In genomic region chr10:73937333-73938020, GRCh38 we compare ENCODE assay signal across 14 cellular contexts. TPM values are rescaled to one million over a fixed set of nuclear protein-coding genes. Genes with fewer than 3 reads are reported as not detected.
A peak's percentile ranks its signal among the peaks of the same experiment; 100 is the strongest.
DNase-seq lines count a peak whose midpoint lies in the region; FAIRE-seq and TF ChIP-seq lines count a peak whose summit lies in the region.
"Had no signal": no experiment of that assay in that cellular context is flagged by ENCODE, and none has a peak within 500 bp of the region (broad histone marks: within the 10 kb centered on the region; RNA-seq: fewer than 3 reads in every experiment).

No MANE protein-coding gene starts in this region.

- H3K4me1 Mint-ChIP-seq in dendritic cell treated with granulocyte-macrophage colony-stimulating factor and Interleukin-4, amounts not matched to agents 40 ng/mL and 50 ng/mL, for 4 days (ENCODE audit: low read depth), result peaks cover 35% of the 10 kb centered on the region

- no peaks in the 10 kb centered on the region for H3F3A ChIP-seq in Loucy (ENCODE audit: low read depth)

- 71 to 85% (median 80%) methylated on average over 4 of the region's 4 CpGs for WGBS in stomach, 5 donors

- dilution Hi-C loops in keratinocyte (cut with MboI; ENCODE audit: extremely low pct_ligation_motif_present, low sequenced_read_pairs), result no loop called here

- H2AFZ ChIP-seq in Loucy (ENCODE audit: low read length) (peak overlapping the region; percentile 12; the same call in 1 of the 2 replicates), keratinocyte (ENCODE audit: control insufficient read depth, low read length) (peak overlapping the region; percentile 72)

- H3K27me3 Mint-ChIP-seq in dendritic cell treated with granulocyte-macrophage colony-stimulating factor and Interleukin-4, amounts not matched to agents 40 ng/mL and 50 ng/mL, for 4 days, result no peaks in the 10 kb centered on the region

- TF ChIP-seq POLR2A in stomach (IDR thresholded peaks at IDR 0.05), result no peak

- H3K9me3 ChIP-seq in Loucy (ENCODE audit: insufficient read depth, low read depth, low read length) (no peaks in the 10 kb centered on the region), keratinocyte (ENCODE audit: control insufficient read depth, low read depth, low read length) (no peaks in the 10 kb centered on the region), stomach (no peaks in the 10 kb centered on the region)

- no peaks in the 10 kb centered on the region for H3K9me2 ChIP-seq in Loucy (replicated peaks; ENCODE audit: low read depth, low read length)

- no peaks in the 10 kb centered on the region for H3K36me3 Mint-ChIP-seq in dendritic cell treated with granulocyte-macrophage colony-stimulating factor and Interleukin-4, amounts not matched to agents 40 ng/mL and 50 ng/mL, for 4 days (ENCODE audit: low read depth)

- H3K4me2 ChIP-seq in Loucy (ENCODE audit: low read depth, low read length, poor library complexity, severe bottlenecking) (no peak overlapping the region), keratinocyte (ENCODE audit: control insufficient read depth, extremely low read depth, insufficient read depth, low read depth, low read length) (no peak overlapping the region)

- H3K4me3 Mint-ChIP-seq in dendritic cell treated with granulocyte-macrophage colony-stimulating factor and Interleukin-4, amounts not matched to agents 40 ng/mL and 50 ng/mL, for 4 days, result no peak overlapping the region
- H3K4me3 Mint-ChIP-seq: activated CD8-positive, alpha-beta T cell treated with anti-CD3 and anti-CD28 coated beads for 36 hours; stimulated activated naive CD8-positive, alpha-beta T cell treated with anti-CD3 and anti-CD28 coated beads, Interleukin-15, amount 100 ng/mL, for 72 hours; T-helper 2 cell treated with Interferon-gamma antibody and Interleukin-4, amounts not matched to agents 5 μg/mL and 100 μg/mL, for 36 hours had no signal

- H3K9me3 Mint-ChIP-seq in dendritic cell treated with granulocyte-macrophage colony-stimulating factor and Interleukin-4, amounts not matched to agents 40 ng/mL and 50 ng/mL, for 4 days, result no peaks in the 10 kb centered on the region
- H3K9me3 Mint-ChIP-seq: activated CD8-positive, alpha-beta T cell treated with anti-CD3 and anti-CD28 coated beads for 36 hours; stimulated activated naive CD8-positive, alpha-beta T cell treated with anti-CD3 and anti-CD28 coated beads, Interleukin-15, amount 100 ng/mL, for 72 hours; T-helper 2 cell treated with Interferon-gamma antibody and Interleukin-4, amounts not matched to agents 5 μg/mL and 100 μg/mL, for 36 hours had no signal

- peak; percentile 39 for FAIRE-seq in keratinocyte (lab: Jason Lieb, UNC)

- H4K20me1 ChIP-seq in Loucy (ENCODE audit: insufficient read depth, low read length, poor library complexity, severe bottlenecking) (no peaks in the 10 kb centered on the region), keratinocyte (ENCODE audit: control insufficient read depth, extremely low read depth, insufficient read depth, low read length) (no peaks in the 10 kb centered on the region)

- H3K36me3 ChIP-seq in Loucy (ENCODE audit: insufficient read depth, low read length) (no peaks in the 10 kb centered on the region), keratinocyte (ENCODE audit: control insufficient read depth in 2 of 2, extremely low read depth in 1 of 2, insufficient read depth in 2 of 2, low read length in 2 of 2) (no peaks in the 10 kb centered on the region), stomach (no peaks in the 10 kb centered on the region)

- TF ChIP-seq CTCF in Loucy (conservative IDR thresholded peaks at IDR 0.05; ENCODE audit: low read length) (no peak), keratinocyte (optimal IDR thresholded peaks at IDR 0.05 in 1 of 3, IDR thresholded peaks at IDR 0.05 in 1 of 3, conservative IDR thresholded peaks at IDR 0.05 in 1 of 3; ENCODE audit: extremely low read depth in 1 of 3, insufficient read depth in 2 of 3, low read length in 3 of 3) (no peak), stomach (IDR thresholded peaks at IDR 0.05) (no peak), GM20000 (IDR thresholded peaks at IDR 0.05; ENCODE audit: extremely low read depth, missing control alignments) (no peak)

- H3K79me2 ChIP-seq in Loucy (ENCODE audit: insufficient read depth, low read length) (no peaks in the 10 kb centered on the region), keratinocyte (ENCODE audit: control insufficient read depth, insufficient read depth, low read length) (no peaks in the 10 kb centered on the region)

- H3K27me3 ChIP-seq in Loucy (ENCODE audit: insufficient read depth, low read length, poor library complexity, severe bottlenecking) (no peaks in the 10 kb centered on the region), keratinocyte (ENCODE audit: control insufficient read depth, extremely low read depth, insufficient read depth, low read length) (no peaks in the 10 kb centered on the region), stomach (no peaks in the 10 kb centered on the region)

- H3K4me1 ChIP-seq in Loucy (ENCODE audit: insufficient read depth, low read length, poor library complexity, severe bottlenecking) (peaks cover 13% of the 10 kb centered on the region), keratinocyte (ENCODE audit: control insufficient read depth, extremely low read depth, insufficient read depth, low read length) (peaks cover 46% of the 10 kb centered on the region), stomach (peaks cover 6 to 26% (median 12%) of the 10 kb centered on the region in 4 donors)

- no peak for TF ChIP-seq EP300 in stomach (IDR thresholded peaks at IDR 0.05)

- no peaks in the 10 kb centered on the region for H3K9me1 ChIP-seq in keratinocyte (ENCODE audit: control insufficient read depth, extremely low read depth, insufficient read depth, low read length)

- H3K27ac Mint-ChIP-seq in dendritic cell treated with granulocyte-macrophage colony-stimulating factor and Interleukin-4, amounts not matched to agents 40 ng/mL and 50 ng/mL, for 4 days, result peak overlapping the region; percentile 70
- H3K27ac Mint-ChIP-seq: activated CD8-positive, alpha-beta T cell treated with anti-CD3 and anti-CD28 coated beads for 36 hours; T-helper 2 cell treated with Interferon-gamma antibody and Interleukin-4, amounts not matched to agents 5 μg/mL and 100 μg/mL, for 36 hours had no signal

- no peak for DNase-seq in keratinocyte (ENCODE audit: low read depth, low spot score)
- no peak for DNase-seq in stomach
- no peak for DNase-seq in GM20000 (ENCODE audit: low spot score)
- DNase-seq in NCI-H510A (lab: John Stamatoyannopoulos, UW), result no peak
- DNase-seq in LoVo (ENCODE audit: low spot score), result no peak
- no peak for DNase-seq in NCI-H748 (lab: John Stamatoyannopoulos, UW; ENCODE audit: unreplicated experiment)
- DNase-seq: activated CD8-positive, alpha-beta T cell treated with anti-CD3 and anti-CD28 coated beads for 36 hours; central memory CD4-positive, alpha-beta T cell; NCI-H2171; stimulated activated CD4-positive, alpha-beta T cell treated with anti-CD3 and anti-CD28 coated beads, Interleukin-4, amount 100 ng/mL, for 24 hours; stimulated activated naive CD8-positive, alpha-beta T cell treated with anti-CD3 and anti-CD28 coated beads, Interleukin-15, amount 100 ng/mL, for 72 hours had no signal

- H3K27ac ChIP-seq in keratinocyte (ENCODE audit: control insufficient read depth, insufficient read depth, low read length) (peak overlapping the region; percentile 53), stomach (peak overlapping the region in 4 of 5 donors; percentile 18 to 52 (median 41))

- intact Hi-C loops in dendritic cell treated with granulocyte-macrophage colony-stimulating factor and Interleukin-4, amounts not matched to agents 40 ng/mL and 50 ng/mL, for 4 days (cut with micrococcal nuclease), result no loop called here
- intact Hi-C loops in stomach (cut with DNase I; ENCODE audit: low total_unique reads), result no loop called here

- H3K9ac ChIP-seq in Loucy (ENCODE audit: low read depth, low read length, poor library complexity, severe bottlenecking), result no peak overlapping the region
- peak overlapping the region; percentile 16 for H3K9ac ChIP-seq in keratinocyte (ENCODE audit: control insufficient read depth, extremely low read depth, insufficient read depth, low read length)

- H3K4me3 ChIP-seq in Loucy (ENCODE audit: low read length, poor library complexity, severe bottlenecking) (no peak overlapping the region), keratinocyte (ENCODE audit: control insufficient read depth in 2 of 3, extremely low read depth in 1 of 3, insufficient read depth in 2 of 3, low read depth in 1 of 3, low read length in 3 of 3) (no peak overlapping the region), stomach (no peak overlapping the region)

RNA-seq across cellular contexts. Expression of gene PLAU, which starts 26.5 kb away (rescaled TPM):
- polyA plus RNA-seq in keratinocyte (201 to 814 TPM (median 262 TPM) in 3 replicates), stomach (10 to 100 TPM in 1 of 3 donors, 1 to 10 TPM in 2; 9.6 to 39.5 (median 9.9) TPM)
- polyA plus RNA-seq in keratinocyte (2011; ENCODE audit: low read depth), result 59.9 TPM
- polyA plus RNA-seq in keratinocyte (2011; cell fraction: cytosol; rRNA removed), result 297 TPM in 2 replicates
- polyA plus RNA-seq in keratinocyte (2011; cell fraction: nucleus; rRNA removed), result 1,104 and 1,132 TPM in 2 replicates
- 156 and 573 TPM in 2 replicates for polyA plus RNA-seq in keratinocyte (2012; ENCODE audit: low replicate concordance)
- polyA minus RNA-seq in keratinocyte, result 168 to 577 TPM (median 210 TPM) in 3 replicates
- 183 TPM for polyA minus RNA-seq in keratinocyte (2011; cell fraction: cytosol; rRNA and poly(A)+ RNA removed)
- polyA minus RNA-seq in keratinocyte (2011; cell fraction: nucleus; rRNA and poly(A)+ RNA removed), result 350 and 521 TPM in 2 replicates
- 10 to 100 TPM in 2 of 5 donors, 1 to 10 TPM in 2, not detected in 1; 5.5 to 16.1 (median 9.3) TPM for total RNA-seq in stomach
